17 cellular contexts compared by ENCODE assay signal in the genomic region with DNA sequence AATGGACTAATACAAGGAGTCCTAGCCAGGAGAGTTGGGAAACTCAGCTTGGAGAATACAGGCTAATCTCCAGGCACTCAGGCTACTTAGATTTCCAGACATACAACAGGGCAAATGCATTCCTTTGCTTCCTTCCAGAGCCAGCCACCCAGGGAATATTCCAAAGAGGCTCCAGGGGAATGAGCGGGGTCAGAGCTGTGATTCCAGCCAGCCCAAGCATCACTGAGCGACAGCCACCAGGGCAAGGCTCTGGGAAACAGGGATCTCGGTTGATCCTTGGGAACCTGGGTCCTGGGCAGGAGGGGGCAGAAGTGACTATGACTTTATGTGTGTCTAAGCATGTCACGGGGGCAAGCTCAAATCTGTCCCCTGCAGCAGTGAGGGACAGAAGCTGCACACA.
"Had no signal": no experiment of that assay in that cellular context is flagged by ENCODE, and none has a peak within 500 bp of the region (broad histone marks: within the 10 kb centered on the region; RNA-seq: fewer than 3 reads in every experiment).

No MANE protein-coding gene starts in this region.

- H3K27me3 ChIP-seq: gastrocnemius medialis, hepatocyte, left lung, neutrophil, testis had no signal

- H3K27ac ChIP-seq: gastrocnemius medialis, hepatocyte, left lung, neutrophil, parathyroid adenoma, testis, tibial artery had no signal

- ATAC-seq: effector memory CD8-positive, alpha-beta T cell; gastrocnemius medialis; left lung; natural killer cell; sciatic nerve; stimulated activated memory B cell treated with anti-CD40 and anti-IgM and Interleukin-4, amounts not matched to agents 10 μg/mL and 1 μg/mL and 100 μg/mL, for 72 hours; stimulated activated naive CD8-positive, alpha-beta T cell treated with anti-CD3 and anti-CD28 coated beads, Interleukin-15, Interleukin-2, amounts not matched to agents 100 U/mL and 50 U/mL, for 24 hours had no signal

- H3K79me2 ChIP-seq: hepatocyte, parathyroid adenoma had no signal

- H3K4me1 ChIP-seq: gastrocnemius medialis, left lung, parathyroid adenoma, testis, tibial artery had no signal

- DNase-seq: effector memory CD8-positive, alpha-beta T cell; gastrocnemius medialis; left cardiac atrium; left lung; mammary epithelial cell; natural killer cell; stimulated activated CD4-positive, alpha-beta T cell treated with anti-CD3 and anti-CD28 coated beads, Interleukin-4, amount 100 ng/mL, for 4 hours; stimulated activated naive CD8-positive, alpha-beta T cell treated with anti-CD3 and anti-CD28 coated beads, Interleukin-15, Interleukin-2, amounts not matched to agents 100 U/mL and 50 U/mL, for 24 hours; substantia nigra; testis had no signal

- H3K36me3 ChIP-seq: gastrocnemius medialis, left lung, neutrophil, tibial artery had no signal

- H3K9ac ChIP-seq: parathyroid adenoma had no signal

- H3K9me3 ChIP-seq: gastrocnemius medialis, left lung, neutrophil, testis, tibial artery had no signal

- H3K4me3 ChIP-seq: gastrocnemius medialis, hepatocyte, left lung, testis, tibial artery had no signal

- H3K4me2 ChIP-seq: hepatocyte had no signal

- FAIRE-seq: colon had no signal
